Comparison of ENCODE assay signal across 8 cellular contexts in genomic region chr17:48543854-48544355, GRCh38. TPM values are rescaled to one million over a fixed set of nuclear protein-coding genes. Genes with fewer than 3 reads are reported as not detected.
DNase-seq lines count a peak whose midpoint lies in the region; ATAC-seq, FAIRE-seq and TF ChIP-seq lines count a peak whose summit lies in the region.

No MANE protein-coding gene starts in this region.

- intact Hi-C loops in MCF 10A (cut with micrococcal nuclease) (no loop called here), thyroid gland (cut with DNase I) (no loop called here)

- peak overlapping the region; percentile 94 for H3K4me3 ChIP-seq in CD4-positive, CD25-positive, alpha-beta regulatory T cell (ENCODE audit: low read depth, low read length)
- H3K4me3 ChIP-seq in Loucy (ENCODE audit: low read length, poor library complexity, severe bottlenecking) = peak overlapping the region; percentile 95
- H3K4me3 ChIP-seq in mononuclear cell (ENCODE audit: low read length) = peak overlapping the region; percentile 49
- peak overlapping the region in 2 of 3 donors; percentile 13 to 32 for H3K4me3 ChIP-seq in thyroid gland (replicated peaks in 1 of 3)

- H3K4me1 ChIP-seq in CD4-positive, CD25-positive, alpha-beta regulatory T cell (ENCODE audit: control insufficient read depth, insufficient read depth, low read length, poor library complexity, severe bottlenecking) = peaks cover 58% of the 10 kb centered on the region
- H3K4me1 ChIP-seq in Loucy (ENCODE audit: insufficient read depth, low read length, poor library complexity, severe bottlenecking) (peaks cover 60% of the 10 kb centered on the region), mononuclear cell (ENCODE audit: insufficient read depth, low read length) (peaks cover 59% of the 10 kb centered on the region), thyroid gland (no peaks in the 10 kb centered on the region)

- TF ChIP-seq CTCF in Loucy (conservative IDR thresholded peaks at IDR 0.05; ENCODE audit: low read length) (no peak), MCF 10A (IDR thresholded peaks at IDR 0.05; ENCODE audit: unreplicated experiment) (no peak), thyroid gland (IDR thresholded peaks at IDR 0.05) (no peak)

- POLR2A ChIA-PET in MCF 10A (lab: Yijun Ruan, JAX) = interaction anchor here (0.6 to 1.2 kb wide), 3 partner anchors 11 to 49 kb away, joined by 3 to 4 read pairs (median 4); no protein-coding TSS in a partner anchor

- peak overlapping the region; percentile 91 to 99 (median 98) for H3K4me3 Mint-ChIP-seq in CD4-positive, CD25-positive, alpha-beta regulatory T cell
- peak overlapping the region; percentile 75 for H3K4me3 Mint-ChIP-seq in MCF 10A (ENCODE audit: unreplicated experiment)

- BruUV-seq in MCF 10A (replicated peaks; lab: Mats Ljungman, UMichigan) = no TSS peak

- whole genome bisulfite sequencing in thyroid gland, 2 donors = 8% methylated on average over 20 of the region's 20 CpGs

- peak overlapping the region; percentile 94 to 97 (median 95) for H3K27ac Mint-ChIP-seq in CD4-positive, CD25-positive, alpha-beta regulatory T cell
- peak overlapping the region; percentile 76 for H3K27ac Mint-ChIP-seq in MCF 10A (ENCODE audit: low read depth, unreplicated experiment)

- no peaks in the 10 kb centered on the region for H3K36me3 ChIP-seq in CD4-positive, CD25-positive, alpha-beta regulatory T cell (ENCODE audit: control insufficient read depth, insufficient read depth, low read length)
- H3K36me3 ChIP-seq in Loucy (ENCODE audit: insufficient read depth, low read length) (peaks cover 11% of the 10 kb centered on the region; the same call in 1 of the 2 replicates), thyroid gland (no peaks in the 10 kb centered on the region)

- no peak for FAIRE-seq in frontal cortex (lab: Jason Lieb, UNC)

- H3F3A ChIP-seq in Loucy (ENCODE audit: low read depth) = peaks cover 28% of the 10 kb centered on the region

- peak overlapping the region; percentile 86 for H3K27ac ChIP-seq in CD4-positive, CD25-positive, alpha-beta regulatory T cell (ENCODE audit: insufficient read depth, low read length, poor library complexity, severe bottlenecking)
- H3K27ac ChIP-seq in thyroid gland = peak overlapping the region; percentile 73 to 78 (median 74)

- peak overlapping the region; percentile 96 for H3K4me2 ChIP-seq in Loucy (ENCODE audit: low read depth, low read length, poor library complexity, severe bottlenecking)

- H3K27me3 ChIP-seq in CD4-positive, CD25-positive, alpha-beta regulatory T cell (ENCODE audit: control insufficient read depth, insufficient read depth, low read length) = peaks cover 3% of the 10 kb centered on the region
- peaks cover 26% of the 10 kb centered on the region for H3K27me3 ChIP-seq in Loucy (ENCODE audit: insufficient read depth, low read length, poor library complexity, severe bottlenecking)
- peaks cover 74% of the 10 kb centered on the region for H3K27me3 ChIP-seq in mononuclear cell (ENCODE audit: insufficient read depth, low read length)
- H3K27me3 ChIP-seq in thyroid gland = peaks cover 39% of the 10 kb centered on the region

- peaks cover 51% of the 10 kb centered on the region for H3K27me3 Mint-ChIP-seq in CD4-positive, CD25-positive, alpha-beta regulatory T cell
- H3K27me3 Mint-ChIP-seq in MCF 10A (ENCODE audit: insufficient read depth, unreplicated experiment) = no peaks in the 10 kb centered on the region

- ATAC-seq in CD4-positive, CD25-positive, alpha-beta regulatory T cell (ENCODE audit: low read depth in 2 of 2) = peak; percentile 29 to 38
- ATAC-seq in HG03045 (IDR thresholded peaks at IDR 0.05; ENCODE audit: unreplicated experiment) = no peak

- H4K20me1 ChIP-seq in Loucy (ENCODE audit: insufficient read depth, low read length, poor library complexity, severe bottlenecking) = peaks cover 12% of the 10 kb centered on the region

- DNase-seq in CD4-positive, CD25-positive, alpha-beta regulatory T cell = peak in 1 of 3 donors; percentile 29
- peak; percentile 25 for DNase-seq in MCF 10A (ENCODE audit: unreplicated experiment)
- no peak for DNase-seq in thyroid gland
- DNase-seq in frontal cortex (ENCODE audit: low spot score in 2 of 2) = no peak
- DNase-seq in NCI-H2107 treated with DMSO at 0.1 percent for 48 hours (lab: John Stamatoyannopoulos, UW; ENCODE audit: unreplicated experiment) = no peak

- TF ChIP-seq POLR2A in thyroid gland (IDR thresholded peaks at IDR 0.05) = no peak

- H2AFZ ChIP-seq in Loucy (ENCODE audit: low read length) = no peak overlapping the region

- peaks cover 11% of the 10 kb centered on the region for H3K36me3 Mint-ChIP-seq in CD4-positive, CD25-positive, alpha-beta regulatory T cell
- no peaks in the 10 kb centered on the region for H3K36me3 Mint-ChIP-seq in MCF 10A (ENCODE audit: insufficient read depth, unreplicated experiment)

- peaks cover 12 to 65% (median 30%) of the 10 kb centered on the region in 4 donors for H3K4me1 Mint-ChIP-seq in CD4-positive, CD25-positive, alpha-beta regulatory T cell
- H3K4me1 Mint-ChIP-seq in MCF 10A (ENCODE audit: insufficient read depth, unreplicated experiment) = no peaks in the 10 kb centered on the region

- H3K79me2 ChIP-seq in Loucy (ENCODE audit: insufficient read depth, low read length) = peaks cover 95% of the 10 kb centered on the region

- CTCF ChIA-PET in MCF 10A (lab: Yijun Ruan, JAX) = interaction anchor here (0.7 kb wide), 1 partner anchor 21 kb away, joined by 3 read pairs; no protein-coding TSS in a partner anchor

- H3K9me2 ChIP-seq in Loucy (replicated peaks; ENCODE audit: low read depth, low read length) = no peaks in the 10 kb centered on the region

- no peaks in the 10 kb centered on the region for H3K9me3 Mint-ChIP-seq in CD4-positive, CD25-positive, alpha-beta regulatory T cell
- H3K9me3 Mint-ChIP-seq in MCF 10A (ENCODE audit: unreplicated experiment) = no peaks in the 10 kb centered on the region

- peak overlapping the region; percentile 98 for H3K9ac ChIP-seq in Loucy (ENCODE audit: low read depth, low read length, poor library complexity, severe bottlenecking)

- H3K9me3 ChIP-seq in CD4-positive, CD25-positive, alpha-beta regulatory T cell (ENCODE audit: control insufficient read depth in 2 of 2, low read length in 2 of 2) = no peaks in the 10 kb centered on the region
- no peaks in the 10 kb centered on the region for H3K9me3 ChIP-seq in Loucy (ENCODE audit: insufficient read depth, low read depth, low read length)
- H3K9me3 ChIP-seq in mononuclear cell (ENCODE audit: low read depth, low read length) = no peaks in the 10 kb centered on the region
- H3K9me3 ChIP-seq in thyroid gland = no peaks in the 10 kb centered on the region

RNA-seq across cellular contexts. Expression of gene HOXB2, which starts 1.0 kb away (rescaled TPM):
- 19.1 TPM for total RNA-seq in CD4-positive, CD25-positive, alpha-beta regulatory T cell
- polyA plus RNA-seq in CD4-positive, CD25-positive, alpha-beta regulatory T cell = 10 to 100 TPM; 27.1 to 42.4 (median 32.4) TPM
- total RNA-seq in MCF 10A (2022) (3.0 and 4.8 TPM in 2 replicates), mononuclear cell (7.6 TPM), thyroid gland (1 to 10 TPM; 2.6 to 9.4 (median 5.2) TPM), frontal cortex (not detected)

RNA-seq across cellular contexts. Expression of gene HOXB1, which starts 13.1 kb away (rescaled TPM):
- not detected for total RNA-seq in CD4-positive, CD25-positive, alpha-beta regulatory T cell
- polyA plus RNA-seq in CD4-positive, CD25-positive, alpha-beta regulatory T cell = not detected
- total RNA-seq in MCF 10A (2022) (not detected in 2 replicates), mononuclear cell (not detected), thyroid gland (not detected), frontal cortex (not detected)

RNA-seq across cellular contexts. Expression of gene HOXB4, which starts 34.2 kb away (rescaled TPM):
- 2.9 TPM for total RNA-seq in CD4-positive, CD25-positive, alpha-beta regulatory T cell
- polyA plus RNA-seq in CD4-positive, CD25-positive, alpha-beta regulatory T cell = under 1 TPM in 2 of 4 donors, not detected in 2; 0.16 to 0.18 TPM
- total RNA-seq in MCF 10A (2022) (0.21 and 0.44 TPM in 2 replicates), mononuclear cell (0.31 TPM), thyroid gland (1 to 10 TPM in 1 of 4 donors, under 1 TPM in 3; 0.67 to 1.2 (median 0.80) TPM), frontal cortex (not detected)

RNA-seq across cellular contexts. Expression of gene HOXB3, which starts 46.1 kb away (rescaled TPM):
- total RNA-seq in CD4-positive, CD25-positive, alpha-beta regulatory T cell = 8.1 TPM
- polyA plus RNA-seq in CD4-positive, CD25-positive, alpha-beta regulatory T cell = under 1 TPM in 2 of 4 donors, not detected in 2; 0.05 to 0.16 TPM
- total RNA-seq in MCF 10A (2022) (0.79 and 0.88 TPM in 2 replicates), mononuclear cell (0.94 TPM), thyroid gland (1 to 10 TPM; 1.5 to 6.7 (median 4.3) TPM), frontal cortex (not detected)

RNA-seq across cellular contexts. Expression of gene HOXB5, which starts 49.7 kb away (rescaled TPM):
- total RNA-seq in CD4-positive, CD25-positive, alpha-beta regulatory T cell = not detected
- not detected for polyA plus RNA-seq in CD4-positive, CD25-positive, alpha-beta regulatory T cell
- total RNA-seq in MCF 10A (2022) = not detected in 2 replicates
- total RNA-seq in mononuclear cell = not detected
- 1 to 10 TPM in 1 of 4 donors, under 1 TPM in 2, not detected in 1; 0.11 to 1.6 (median 0.49) TPM for total RNA-seq in thyroid gland
- total RNA-seq in frontal cortex = not detected

Comparison
In these comparisons a context has a peak if more than half of its experiments do, and no peak if none do; other contexts are left out.
1. H3K4me3 ChIP-seq: peak in every context shown above with its lines; median percentile 95 in Loucy; 94 in CD4-positive, CD25-positive, alpha-beta regulatory T cell; 49 in mononuclear cell; 22 in thyroid gland.